27 cellular contexts compared by ENCODE assay signal in genomic region chr9:123784513-123784912, GRCh38.
DNase-seq lines count a peak whose midpoint lies in the region; ATAC-seq, FAIRE-seq and TF ChIP-seq lines count a peak whose summit lies in the region.
"Had no signal": no experiment of that assay in that cellular context is flagged by ENCODE, and none has a peak within 500 bp of the region (broad histone marks: within the 10 kb centered on the region; RNA-seq: fewer than 3 reads in every experiment).

No MANE protein-coding gene starts in this region.

- H3K27me3 ChIP-seq in A673 (replicated peaks; ENCODE audit: insufficient read depth, low read depth, low read length, poor library complexity) (no peaks in the 10 kb centered on the region), astrocyte (ENCODE audit: insufficient read depth, low read length) (no peaks in the 10 kb centered on the region)
- H3K27me3 ChIP-seq: adrenal gland, gastroesophageal sphincter, stomach had no signal

- no peak overlapping the region for H3K9ac ChIP-seq in astrocyte (ENCODE audit: low read length)

- H3K36me3 ChIP-seq in A673 (ENCODE audit: insufficient read depth, low read length, poor library complexity, severe bottlenecking) (no peaks in the 10 kb centered on the region), astrocyte (ENCODE audit: insufficient read depth, low read length) (no peaks in the 10 kb centered on the region)
- H3K36me3 ChIP-seq: adrenal gland, gastroesophageal sphincter, stomach had no signal

- no peak overlapping the region for H3K27ac Mint-ChIP-seq in astrocyte (ENCODE audit: unreplicated experiment)
- H3K27ac Mint-ChIP-seq: CD4-positive, alpha-beta T cell; endodermal cell; nephron; type B pancreatic cell had no signal

- TF ChIP-seq CTCF in A673 (conservative IDR thresholded peaks at IDR 0.05; ENCODE audit: low read depth, low read length) (no peak), astrocyte (IDR thresholded peaks at IDR 0.05; ENCODE audit: insufficient read depth, low read depth, low read length) (no peak), fibroblast of the aortic adventitia (IDR thresholded peaks at IDR 0.05; ENCODE audit: insufficient read depth, low read length) (no peak)

- no peak overlapping the region for H3K4me2 ChIP-seq in astrocyte (ENCODE audit: low read length)

- intact Hi-C loops in A673 (cut with micrococcal nuclease; ENCODE audit: unreplicated experiment): no loop called here

- H3K4me1 Mint-ChIP-seq in astrocyte (ENCODE audit: low read depth, unreplicated experiment): no peaks in the 10 kb centered on the region

- H3K4me3 Mint-ChIP-seq in astrocyte (ENCODE audit: unreplicated experiment): no peak overlapping the region
- H3K4me3 Mint-ChIP-seq: CD4-positive, alpha-beta T cell; endodermal cell; nephron; type B pancreatic cell had no signal

- H3K4me3 ChIP-seq in A673 (ENCODE audit: low read depth, low read length, poor library complexity, severe bottlenecking) (no peak overlapping the region), astrocyte (ENCODE audit: insufficient read depth, low read depth, low read length) (no peak overlapping the region), fibroblast of the aortic adventitia (ENCODE audit: low read depth, low read length) (no peak overlapping the region)
- H3K4me3 ChIP-seq: adrenal gland, gastroesophageal sphincter, skin epidermis, stomach had no signal

- DNase-seq in A673 (ENCODE audit: low spot score) (peak; percentile 41), GM04504 (ENCODE audit: low read depth) (peak; percentile 41), astrocyte (ENCODE audit: low read depth) (peak; percentile 70), fibroblast of the aortic adventitia (ENCODE audit: low read depth) (peak; percentile 78), SHP77 (lab: John Stamatoyannopoulos, UW) (no peak), GDM1 (lab: John Stamatoyannopoulos, UW) (no peak), GOT3 (lab: John Stamatoyannopoulos, UW) (no peak)
- DNase-seq: activated CD4-positive, alpha-beta T cell treated with anti-CD3 and anti-CD28 coated beads, Interleukin-2, amount 50 U/mL, for 1 hour; activated gamma-delta T cell; adrenal gland; CD4-positive, alpha-beta T cell; endodermal cell; Karpas-422; kidney glomerular epithelial cell; midbrain; NCI-H1436; NCI-H2171 treated with DMSO at 0.1 percent for 48 hours; Right ventricle myocardium superior; stimulated activated CD4-positive, alpha-beta T cell treated with anti-CD3 and anti-CD28 coated beads, Interleukin-4, amount 100 ng/mL, for 1 hour; stomach; T-helper 1 cell had no signal

- H3K79me2 ChIP-seq in astrocyte (ENCODE audit: insufficient read depth, low read length): no peaks in the 10 kb centered on the region

- CTCF ChIA-PET in A673 (lab: Charles Lee): interaction anchor here (0.7 kb wide), 1 partner anchor 11 kb away, joined by 3 read pairs; no protein-coding TSS in a partner anchor

- BruUV-seq in A673 (replicated peaks; lab: Mats Ljungman, UMichigan): no TSS peak

- ATAC-seq in HG03025 (IDR thresholded peaks at IDR 0.05; ENCODE audit: low FRiP score, unreplicated experiment): no peak
- ATAC-seq: gastroesophageal sphincter had no signal

- peaks cover 3% of the 10 kb centered on the region for H3K36me3 Mint-ChIP-seq in astrocyte (ENCODE audit: low read depth, unreplicated experiment)
- H3K36me3 Mint-ChIP-seq: type B pancreatic cell had no signal

- POLR2A ChIA-PET in A673 (lab: Charles Lee; ENCODE audit: low non-redundant PET): no interaction called here

- no peak overlapping the region for H2AFZ ChIP-seq in astrocyte (ENCODE audit: low read depth, low read length)

- H3K9me3 Mint-ChIP-seq in astrocyte (ENCODE audit: unreplicated experiment): peaks cover 2% of the 10 kb centered on the region
- H3K9me3 Mint-ChIP-seq: CD4-positive, alpha-beta T cell; endodermal cell; nephron; type B pancreatic cell had no signal

- FAIRE-seq in astrocyte (lab: Jason Lieb, UNC): no peak
- FAIRE-seq: HTR-8/SVneo had no signal

- H3K9me3 ChIP-seq in A673 (ENCODE audit: low read depth, low read length, poor library complexity, severe bottlenecking) (no peaks in the 10 kb centered on the region), astrocyte (ENCODE audit: insufficient read depth, low read depth, low read length) (no peaks in the 10 kb centered on the region)
- H3K9me3 ChIP-seq: adrenal gland, gastroesophageal sphincter, stomach had no signal

- peaks cover 4% of the 10 kb centered on the region for H4K20me1 ChIP-seq in astrocyte (ENCODE audit: insufficient read depth, low read length)

- H3K4me1 ChIP-seq in A673 (ENCODE audit: insufficient read depth, low read length, poor library complexity, severe bottlenecking) (peaks cover 9% of the 10 kb centered on the region), astrocyte (ENCODE audit: insufficient read depth, low read length) (no peaks in the 10 kb centered on the region)
- H3K4me1 ChIP-seq: adrenal gland, gastroesophageal sphincter, stomach had no signal

- H3K27ac ChIP-seq in A673 (ENCODE audit: low read depth, low read length, poor library complexity, severe bottlenecking) (no peak overlapping the region), astrocyte (ENCODE audit: low read depth, low read length) (no peak overlapping the region)
- H3K27ac ChIP-seq: adrenal gland, gastroesophageal sphincter, stomach had no signal

- no peaks in the 10 kb centered on the region for H3K27me3 Mint-ChIP-seq in astrocyte (ENCODE audit: low read depth, unreplicated experiment)
- H3K27me3 Mint-ChIP-seq: CD4-positive, alpha-beta T cell; type B pancreatic cell had no signal

Comparison
In these comparisons a context has a peak if more than half of its experiments do, and no peak if none do; other contexts are left out.
1. DNase-seq: peak in A673 (single experiment), GM04504 (single experiment), astrocyte (single experiment) and fibroblast of the aortic adventitia (single experiment); none in SHP77 (0 of 2), GDM1 (single experiment) and GOT3 (single experiment).